ENCODE assay signal across 8 cellular contexts in genomic region chr6:42451146-42451594, GRCh38. TPM values are rescaled to one million over a fixed set of nuclear protein-coding genes. Genes with fewer than 3 reads are reported as not detected.
DNase-seq lines count a peak whose midpoint lies in the region; ATAC-seq and TF ChIP-seq lines count a peak whose summit lies in the region.

No MANE protein-coding gene starts in this region.

- peaks cover 26% of the 10 kb centered on the region for H3K4me1 ChIP-seq in HEK293 (ENCODE audit: control insufficient read depth, insufficient read depth, low read length)
- H3K4me1 ChIP-seq in skeletal muscle tissue (ENCODE audit: control insufficient read depth in 3 of 3, insufficient read depth in 3 of 3, low read length in 3 of 3): peaks cover 20 to 25% (median 21%) of the 10 kb centered on the region in 3 donors

- DNase-seq in AG09309 (ENCODE audit: low read depth) (no peak), foreskin fibroblast (no peak), medulla oblongata (ENCODE audit: extremely low spot score) (no peak)
- peak; percentile 44 for DNase-seq in activated CD4-positive, alpha-beta memory T cell treated with anti-CD3 and anti-CD28 coated beads for 36 hours
- no peak for DNase-seq in activated CD4-positive, CD25-positive, alpha-beta regulatory T cell treated with anti-CD3 and anti-CD28 coated beads, Interleukin-2, amount 50 U/mL, for 72 hours

- peak overlapping the region; percentile 95 for H3K27ac Mint-ChIP-seq in activated CD4-positive, alpha-beta memory T cell treated with anti-CD3 and anti-CD28 coated beads for 36 hours

- H3K9me3 Mint-ChIP-seq in activated CD4-positive, alpha-beta memory T cell treated with anti-CD3 and anti-CD28 coated beads for 36 hours: no peaks in the 10 kb centered on the region

- no peaks in the 10 kb centered on the region for H3K27me3 Mint-ChIP-seq in activated CD4-positive, alpha-beta memory T cell treated with anti-CD3 and anti-CD28 coated beads for 36 hours

- H3K9me3 ChIP-seq in HEK293 (ENCODE audit: control insufficient read depth, insufficient read depth, low read depth, low read length) (no peaks in the 10 kb centered on the region), skeletal muscle tissue (ENCODE audit: control insufficient read depth in 3 of 3, low read length in 3 of 3) (no peaks in the 10 kb centered on the region)

- no peak for ATAC-seq in GM18519 (IDR thresholded peaks at IDR 0.05; ENCODE audit: low FRiP score, unreplicated experiment)

- peak overlapping the region; percentile 78 for H3K4me3 ChIP-seq in AG09309 (ENCODE audit: control insufficient read depth, low read depth, low read length)
- H3K4me3 ChIP-seq in HEK293 (ENCODE audit: low read depth, low read length): peak overlapping the region; percentile 60
- peak overlapping the region; percentile 90 to 95 for H3K4me3 ChIP-seq in foreskin fibroblast (ENCODE audit: low read depth in 1 of 2, low read length in 2 of 2)
- H3K4me3 ChIP-seq in skeletal muscle tissue (ENCODE audit: low read length in 3 of 3): peak overlapping the region; percentile 75 to 86 (median 81)

- POLR2A ChIA-PET in HEK293 (lab: Yijun Ruan, JAX): interaction anchor here (0.6 to 0.7 kb wide), 2 partner anchors 9 to 97 kb away, joined by 4 to 5 read pairs; no protein-coding TSS in a partner anchor
- POLR2A ChIA-PET in activated CD4-positive, alpha-beta memory T cell treated with anti-CD3 and anti-CD28 coated beads for 36 hours (lab: Charles Lee): interaction anchor here (1.0 to 3.4 kb wide), 6 partner anchors 10 to 113 kb away, joined by 3 to 17 read pairs (median 3); no protein-coding TSS in a partner anchor

- H3K27me3 ChIP-seq in skeletal muscle tissue (ENCODE audit: control insufficient read depth in 3 of 3, insufficient read depth in 3 of 3, low read length in 3 of 3): no peaks in the 10 kb centered on the region

- peak overlapping the region; percentile 76; the same call in 1 of the 2 replicates for H3K27ac ChIP-seq in HEK293 (ENCODE audit: extremely low read depth, low read depth, low read length)
- H3K27ac ChIP-seq in skeletal muscle tissue (ENCODE audit: low read depth, low read length): no peak overlapping the region

- no peak for TF ChIP-seq CTCF in AG09309 (IDR thresholded peaks at IDR 0.05; ENCODE audit: control insufficient read depth, insufficient read depth, low read depth, low read length, missing control alignments)
- TF ChIP-seq CTCF in HEK293 (tag by site-specific recombination; IDR thresholded peaks at IDR 0.05): peak; percentile 15
- TF ChIP-seq CTCF in foreskin fibroblast (IDR thresholded peaks at IDR 0.05; ENCODE audit: low read depth, low read length): no peak

- intact Hi-C loops in activated CD4-positive, alpha-beta memory T cell treated with anti-CD3 and anti-CD28 coated beads for 36 hours (cut with micrococcal nuclease): loop anchor here (1.0 to 5.0 kb wide), 7 partner anchors 10 to 229 kb away; no protein-coding TSS in a partner anchor

- H3K9ac ChIP-seq in skeletal muscle tissue (ENCODE audit: low read depth in 1 of 3, low read length in 3 of 3): peak overlapping the region; percentile 20 to 62 (median 48)

- H3K4me3 Mint-ChIP-seq in activated CD4-positive, alpha-beta memory T cell treated with anti-CD3 and anti-CD28 coated beads for 36 hours: peak overlapping the region; percentile 98

- H3K4me1 Mint-ChIP-seq in activated CD4-positive, alpha-beta memory T cell treated with anti-CD3 and anti-CD28 coated beads for 36 hours (ENCODE audit: low read depth): peaks cover 42% of the 10 kb centered on the region

- H3K36me3 Mint-ChIP-seq in activated CD4-positive, alpha-beta memory T cell treated with anti-CD3 and anti-CD28 coated beads for 36 hours: peaks cover 16% of the 10 kb centered on the region

- H3K36me3 ChIP-seq in HEK293 (ENCODE audit: control insufficient read depth in 2 of 2, insufficient read depth in 1 of 2, low read length in 2 of 2) (no peaks in the 10 kb centered on the region), skeletal muscle tissue (ENCODE audit: control insufficient read depth in 3 of 3, insufficient read depth in 3 of 3, low read length in 3 of 3) (no peaks in the 10 kb centered on the region)

- CTCF ChIA-PET in HEK293 (lab: Yijun Ruan, JAX): interaction anchor here (0.6 to 0.8 kb wide), 2 partner anchors 11 to 80 kb away, joined by 3 read pairs; no protein-coding TSS in a partner anchor
- CTCF ChIA-PET in activated CD4-positive, alpha-beta memory T cell treated with anti-CD3 and anti-CD28 coated beads for 36 hours (lab: Charles Lee): interaction anchor here (0.6 to 1.8 kb wide), 5 partner anchors 9 to 189 kb away, joined by 3 to 4 read pairs (median 3); no protein-coding TSS in a partner anchor

TF ChIP-seq in HEK293, 187 proteins besides CTCF, POLR2A, EP300 and RAD21 (continues in another document):
- TF ChIP-seq ZNF707 (tag by site-specific recombination; IDR thresholded peaks at IDR 0.05) (no peak), ZNF549 (tag by site-specific recombination; IDR thresholded peaks at IDR 0.05) (no peak), ZNF184 (tag by site-specific recombination; IDR thresholded peaks at IDR 0.05) (no peak), ZNF561 (tag by site-specific recombination; IDR thresholded peaks at IDR 0.05; ENCODE audit: borderline replicate concordance) (no peak), GFI1B (tag by site-specific recombination; IDR thresholded peaks at IDR 0.05) (no peak; the same call in 1 of the 2 replicates), KLF10 (tag by site-specific recombination; IDR thresholded peaks at IDR 0.05) (no peak), ZNF37A (tag by site-specific recombination; IDR thresholded peaks at IDR 0.05) (no peak), ZNF837 (tag by site-specific recombination; IDR thresholded peaks at IDR 0.05) (no peak), ZBTB8A (tag by site-specific recombination; IDR thresholded peaks at IDR 0.05) (no peak), ZNF2 (tag by site-specific recombination; IDR thresholded peaks at IDR 0.05) (peak; percentile 42; the same call in 1 of the 2 replicates), KLF16 (tag by site-specific recombination; IDR thresholded peaks at IDR 0.05) (peak; percentile 81), REPIN1 (tag by site-specific recombination; IDR thresholded peaks at IDR 0.05; ENCODE audit: low read depth) (peak; percentile 57; the same call in 1 of the 2 replicates), ZNF747 (tag by site-specific recombination; IDR thresholded peaks at IDR 0.05) (no peak), GLIS2 (tag by site-specific recombination; IDR thresholded peaks at IDR 0.05) (peak; percentile 61), BCL11A (tag by site-specific recombination; IDR thresholded peaks at IDR 0.05; ENCODE audit: low read depth) (peak; percentile 49; the same call in 1 of the 2 replicates), ZNF214 (tag by site-specific recombination; IDR thresholded peaks at IDR 0.05; ENCODE audit: borderline replicate concordance) (no peak), GLI4 (tag by site-specific recombination; IDR thresholded peaks at IDR 0.05) (0 out of 2 replicates have a peak, but pooled peaks have one; percentile 57)
- TF ChIP-seq, protein P1, sequence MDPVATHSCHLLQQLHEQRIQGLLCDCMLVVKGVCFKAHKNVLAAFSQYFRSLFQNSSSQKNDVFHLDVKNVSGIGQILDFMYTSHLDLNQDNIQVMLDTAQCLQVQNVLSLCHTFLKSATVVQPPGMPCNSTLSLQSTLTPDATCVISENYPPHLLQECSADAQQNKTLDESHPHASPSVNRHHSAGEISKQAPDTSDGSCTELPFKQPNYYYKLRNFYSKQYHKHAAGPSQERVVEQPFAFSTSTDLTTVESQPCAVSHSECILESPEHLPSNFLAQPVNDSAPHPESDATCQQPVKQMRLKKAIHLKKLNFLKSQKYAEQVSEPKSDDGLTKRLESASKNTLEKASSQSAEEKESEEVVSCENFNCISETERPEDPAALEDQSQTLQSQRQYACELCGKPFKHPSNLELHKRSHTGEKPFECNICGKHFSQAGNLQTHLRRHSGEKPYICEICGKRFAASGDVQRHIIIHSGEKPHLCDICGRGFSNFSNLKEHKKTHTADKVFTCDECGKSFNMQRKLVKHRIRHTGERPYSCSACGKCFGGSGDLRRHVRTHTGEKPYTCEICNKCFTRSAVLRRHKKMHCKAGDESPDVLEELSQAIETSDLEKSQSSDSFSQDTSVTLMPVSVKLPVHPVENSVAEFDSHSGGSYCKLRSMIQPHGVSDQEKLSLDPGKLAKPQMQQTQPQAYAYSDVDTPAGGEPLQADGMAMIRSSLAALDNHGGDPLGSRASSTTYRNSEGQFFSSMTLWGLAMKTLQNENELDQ (tag by site-specific recombination; IDR thresholded peaks at IDR 0.05; ENCODE audit: low read depth): no peak
- TF ChIP-seq, protein P2, sequence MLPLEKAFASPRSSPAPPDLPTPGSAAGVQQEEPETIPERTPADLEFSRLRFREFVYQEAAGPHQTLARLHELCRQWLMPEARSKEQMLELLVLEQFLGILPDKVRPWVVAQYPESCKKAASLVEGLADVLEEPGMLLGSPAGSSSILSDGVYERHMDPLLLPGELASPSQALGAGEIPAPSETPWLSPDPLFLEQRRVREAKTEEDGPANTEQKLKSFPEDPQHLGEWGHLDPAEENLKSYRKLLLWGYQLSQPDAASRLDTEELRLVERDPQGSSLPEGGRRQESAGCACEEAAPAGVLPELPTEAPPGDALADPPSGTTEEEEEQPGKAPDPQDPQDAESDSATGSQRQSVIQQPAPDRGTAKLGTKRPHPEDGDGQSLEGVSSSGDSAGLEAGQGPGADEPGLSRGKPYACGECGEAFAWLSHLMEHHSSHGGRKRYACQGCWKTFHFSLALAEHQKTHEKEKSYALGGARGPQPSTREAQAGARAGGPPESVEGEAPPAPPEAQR (tag by site-specific recombination; IDR thresholded peaks at IDR 0.05): 0 out of 2 replicates have a peak, but pooled peaks have one; percentile 24

RNA-seq across cellular contexts. Expression of gene TRERF1, which starts 0.6 kb away (rescaled TPM):
- total RNA-seq in activated CD4-positive, alpha-beta memory T cell treated with anti-CD3 and anti-CD28 coated beads for 36 hours: 10 to 100 TPM; 16.3 to 16.7 TPM
- 3.7 TPM for total RNA-seq in skeletal muscle tissue
